Comparison of ENCODE assay signal across 13 cellular contexts in the genomic region with DNA sequence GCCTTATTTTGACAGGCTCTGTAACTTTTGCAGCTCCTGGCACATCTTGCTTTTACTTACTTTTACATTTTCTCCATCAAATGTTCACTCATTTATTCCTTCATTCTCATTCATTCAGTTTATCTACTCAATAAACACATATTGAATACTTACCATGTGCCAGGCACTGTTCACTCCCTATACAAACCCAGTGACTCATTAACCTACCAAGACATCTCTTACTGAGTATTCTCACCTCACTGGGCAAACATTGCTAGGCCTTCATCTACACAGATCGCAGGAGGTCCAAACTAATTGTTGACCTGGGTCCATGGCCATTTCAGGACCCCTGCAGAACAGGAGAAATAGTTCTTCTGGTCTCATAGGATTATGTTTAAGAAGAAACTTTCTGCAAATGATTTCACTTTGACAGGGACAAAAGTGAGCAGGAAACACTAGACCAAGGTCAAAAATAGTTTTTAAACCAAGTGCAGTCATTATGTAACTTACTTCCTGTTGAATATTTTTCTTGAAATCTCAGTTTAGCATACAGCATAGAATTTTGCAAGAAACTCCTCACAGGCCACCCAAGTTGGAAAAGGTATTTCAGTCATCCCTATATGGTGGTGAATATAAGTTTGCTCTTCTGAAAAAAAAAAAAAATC. TPM values are rescaled to one million over a fixed set of nuclear protein-coding genes. Genes with fewer than 3 reads are reported as not detected.
DNase-seq lines count a peak whose midpoint lies in the region; ATAC-seq lines count a peak whose summit lies in the region.
"Had no signal": no experiment of that assay in that cellular context is flagged by ENCODE, and none has a peak within 500 bp of the region (broad histone marks: within the 10 kb centered on the region; RNA-seq: fewer than 3 reads in every experiment).

No MANE protein-coding gene starts in this region.

- peak overlapping the region; percentile 62 to 92 (median 73) for H3K27ac Mint-ChIP-seq in CD4-positive, CD25-positive, alpha-beta regulatory T cell
- peak overlapping the region; percentile 56 for H3K27ac Mint-ChIP-seq in activated T-helper 1 cell treated with anti-CD3 and anti-CD28 coated beads, Interleukin-12 subunit alpha, Interleukin-12 subunit beta, Interleukin-2, Interleukin-4 antibody, amounts not matched to agents 30 ng/mL and 10 ng/mL and 1 ng/mL, durations not matched to agents 14 hours and 24 hours and 36 hours

- H3K36me3 Mint-ChIP-seq in CD4-positive, CD25-positive, alpha-beta regulatory T cell = no peaks in the 10 kb centered on the region
- peaks cover 24% of the 10 kb centered on the region for H3K36me3 Mint-ChIP-seq in activated T-helper 1 cell treated with anti-CD3 and anti-CD28 coated beads, Interleukin-12 subunit alpha, Interleukin-12 subunit beta, Interleukin-2, Interleukin-4 antibody, amounts not matched to agents 30 ng/mL and 10 ng/mL and 1 ng/mL, durations not matched to agents 14 hours and 24 hours and 36 hours (ENCODE audit: low read depth)

- peak overlapping the region; percentile 72 for H3K27ac ChIP-seq in CD4-positive, CD25-positive, alpha-beta regulatory T cell (ENCODE audit: insufficient read depth, low read length, poor library complexity, severe bottlenecking)
- H3K27ac ChIP-seq: KMS-11, prostate gland had no signal

- peak in 2 of 3 donors; percentile 26 to 52 for DNase-seq in CD4-positive, CD25-positive, alpha-beta regulatory T cell
- no peak for DNase-seq in activated T-helper 1 cell treated with anti-CD3 and anti-CD28 coated beads, Interleukin-12 subunit alpha, Interleukin-12 subunit beta, Interleukin-2, Interleukin-4 antibody, amounts not matched to agents 30 ng/mL and 10 ng/mL and 1 ng/mL, durations not matched to agents 14 hours and 24 hours and 36 hours (ENCODE audit: low spot score)
- DNase-seq in SHP77 (lab: John Stamatoyannopoulos, UW) (no peak), HuH-7.5 (ENCODE audit: low spot score) (no peak), NCI-H226 (no peak)
- DNase-seq: C1 segment of cervical spinal cord, NCI-H187, RPMI8226 had no signal

- H3K9me3 Mint-ChIP-seq in CD4-positive, CD25-positive, alpha-beta regulatory T cell = no peaks in the 10 kb centered on the region
- H3K9me3 Mint-ChIP-seq in activated T-helper 1 cell treated with anti-CD3 and anti-CD28 coated beads, Interleukin-12 subunit alpha, Interleukin-12 subunit beta, Interleukin-2, Interleukin-4 antibody, amounts not matched to agents 30 ng/mL and 10 ng/mL and 1 ng/mL, durations not matched to agents 14 hours and 24 hours and 36 hours = no peaks in the 10 kb centered on the region

- peak; percentile 72 to 77 for ATAC-seq in CD4-positive, CD25-positive, alpha-beta regulatory T cell (ENCODE audit: low read depth in 2 of 2)
- ATAC-seq in GM18519 (IDR thresholded peaks at IDR 0.05; ENCODE audit: low FRiP score, unreplicated experiment) (peak; percentile 67), HG03095 (IDR thresholded peaks at IDR 0.05; ENCODE audit: unreplicated experiment) (peak; percentile 49), GM21390 (IDR thresholded peaks at IDR 0.05; ENCODE audit: unreplicated experiment) (no peak)

- H3K27me3 ChIP-seq in CD4-positive, CD25-positive, alpha-beta regulatory T cell (ENCODE audit: control insufficient read depth, insufficient read depth, low read length) = no peaks in the 10 kb centered on the region

- no peaks in the 10 kb centered on the region for H3K9me3 ChIP-seq in CD4-positive, CD25-positive, alpha-beta regulatory T cell (ENCODE audit: control insufficient read depth in 2 of 2, low read length in 2 of 2)
- H3K9me3 ChIP-seq: prostate gland had no signal

- peak overlapping the region in 2 of 4 donors; percentile 44 to 52 for H3K4me3 Mint-ChIP-seq in CD4-positive, CD25-positive, alpha-beta regulatory T cell
- H3K4me3 Mint-ChIP-seq in activated T-helper 1 cell treated with anti-CD3 and anti-CD28 coated beads, Interleukin-12 subunit alpha, Interleukin-12 subunit beta, Interleukin-2, Interleukin-4 antibody, amounts not matched to agents 30 ng/mL and 10 ng/mL and 1 ng/mL, durations not matched to agents 14 hours and 24 hours and 36 hours = no peak overlapping the region

- intact Hi-C loops in activated T-helper 1 cell treated with anti-CD3 and anti-CD28 coated beads, Interleukin-12 subunit alpha, Interleukin-12 subunit beta, Interleukin-2, Interleukin-4 antibody, amounts not matched to agents 30 ng/mL and 10 ng/mL and 1 ng/mL, durations not matched to agents 14 hours and 24 hours and 36 hours (cut with micrococcal nuclease) = no loop called here

- H3K4me1 ChIP-seq in CD4-positive, CD25-positive, alpha-beta regulatory T cell (ENCODE audit: control insufficient read depth, insufficient read depth, low read length, poor library complexity, severe bottlenecking) = peaks cover 18% of the 10 kb centered on the region
- H3K4me1 ChIP-seq: prostate gland had no signal

- peaks cover 14 to 21% (median 14%) of the 10 kb centered on the region in 4 donors for H3K4me1 Mint-ChIP-seq in CD4-positive, CD25-positive, alpha-beta regulatory T cell
- H3K4me1 Mint-ChIP-seq in activated T-helper 1 cell treated with anti-CD3 and anti-CD28 coated beads, Interleukin-12 subunit alpha, Interleukin-12 subunit beta, Interleukin-2, Interleukin-4 antibody, amounts not matched to agents 30 ng/mL and 10 ng/mL and 1 ng/mL, durations not matched to agents 14 hours and 24 hours and 36 hours (ENCODE audit: low read depth) = peaks cover 15% of the 10 kb centered on the region

- no peaks in the 10 kb centered on the region for H3K36me3 ChIP-seq in CD4-positive, CD25-positive, alpha-beta regulatory T cell (ENCODE audit: control insufficient read depth, insufficient read depth, low read length)
- H3K36me3 ChIP-seq: prostate gland had no signal

- H3K4me3 ChIP-seq in CD4-positive, CD25-positive, alpha-beta regulatory T cell (ENCODE audit: low read depth, low read length) = peak overlapping the region; percentile 56
- H3K4me3 ChIP-seq: prostate gland had no signal

- peaks cover 4% of the 10 kb centered on the region for H3K27me3 Mint-ChIP-seq in CD4-positive, CD25-positive, alpha-beta regulatory T cell
- no peaks in the 10 kb centered on the region for H3K27me3 Mint-ChIP-seq in activated T-helper 1 cell treated with anti-CD3 and anti-CD28 coated beads, Interleukin-12 subunit alpha, Interleukin-12 subunit beta, Interleukin-2, Interleukin-4 antibody, amounts not matched to agents 30 ng/mL and 10 ng/mL and 1 ng/mL, durations not matched to agents 14 hours and 24 hours and 36 hours (ENCODE audit: insufficient read depth)

RNA-seq across cellular contexts. Expression of a gene that starts 17.6 kb away (rescaled TPM):
- total RNA-seq in CD4-positive, CD25-positive, alpha-beta regulatory T cell = 0.10 TPM
- under 1 TPM in 2 of 4 donors, not detected in 2; 0.11 to 0.21 TPM for polyA plus RNA-seq in CD4-positive, CD25-positive, alpha-beta regulatory T cell
- total RNA-seq in activated T-helper 1 cell treated with anti-CD3 and anti-CD28 coated beads, Interleukin-12 subunit alpha, Interleukin-12 subunit beta, Interleukin-2, Interleukin-4 antibody, amounts not matched to agents 30 ng/mL and 10 ng/mL and 1 ng/mL, durations not matched to agents 14 hours and 24 hours and 36 hours = 7.2 and 7.9 TPM in 2 replicates

Comparison
In these comparisons a context has a peak if more than half of its experiments do, and no peak if none do; other contexts are left out.
1. DNase-seq: peak in CD4-positive, CD25-positive, alpha-beta regulatory T cell (2 of 3); none in activated T-helper 1 cell treated with anti-CD3 and anti-CD28 coated beads, Interleukin-12 subunit alpha, Interleukin-12 subunit beta, Interleukin-2, Interleukin-4 antibody, amounts not matched to agents 30 ng/mL and 10 ng/mL and 1 ng/mL, durations not matched to agents 14 hours and 24 hours and 36 hours (single experiment), SHP77 (0 of 2), HuH-7.5 (single experiment) and NCI-H226 (single experiment).